Comparison of ENCODE assay signal across 8 cellular contexts in the genomic region with DNA sequence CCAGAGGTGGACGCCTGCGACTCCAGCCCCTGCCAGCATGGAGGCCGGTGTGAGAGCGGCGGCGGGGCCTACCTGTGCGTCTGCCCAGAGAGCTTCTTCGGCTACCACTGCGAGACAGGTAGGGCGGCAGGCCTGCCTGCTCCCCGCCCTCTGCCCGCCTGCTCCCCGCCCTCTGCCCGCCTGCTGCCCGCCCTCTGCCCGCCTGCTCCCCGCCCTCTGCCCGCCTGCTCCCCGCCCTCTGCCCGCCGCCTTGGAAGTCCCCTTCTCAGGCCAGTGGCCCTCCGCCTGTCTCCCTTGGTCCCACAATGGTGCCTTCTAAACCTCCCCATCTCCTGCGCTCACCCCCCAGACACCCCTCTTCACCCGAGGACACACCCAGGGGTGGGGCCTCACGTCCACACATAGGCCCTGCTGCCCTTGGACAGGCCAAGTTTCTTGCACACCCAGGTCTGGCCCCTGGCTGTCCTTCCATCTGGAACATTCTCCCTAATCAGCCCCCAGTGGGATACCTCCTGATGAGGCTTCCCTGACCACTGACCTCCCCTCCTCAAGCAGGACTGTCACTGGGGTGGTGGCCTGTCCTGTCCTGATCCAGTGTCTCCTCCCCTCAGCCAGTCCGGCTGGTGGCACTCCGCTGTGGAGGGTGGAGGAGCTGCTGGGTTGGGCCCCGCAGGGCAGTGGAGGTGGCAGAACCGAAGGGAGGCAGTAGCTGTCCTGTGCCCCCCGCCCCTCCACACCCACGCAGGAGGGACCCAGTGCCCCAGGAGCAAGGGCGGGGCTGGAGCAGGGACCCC. TPM values are rescaled to one million over a fixed set of nuclear protein-coding genes. Genes with fewer than 3 reads are reported as not detected.
DNase-seq lines count a peak whose midpoint lies in the region; ATAC-seq, FAIRE-seq and TF ChIP-seq lines count a peak whose summit lies in the region.

No MANE protein-coding gene starts in this region.

- DNase-seq in CD4-positive, CD25-positive, alpha-beta regulatory T cell: peak; percentile 30 to 37 (median 33)
- DNase-seq in NCI-H510A treated with DMSO at 0.1 percent for 48 hours (lab: John Stamatoyannopoulos, UW) (peak; percentile 79), left lung (peak; percentile 70 to 86), RCC 7860 (ENCODE audit: low spot score) (no peak)
- DNase-seq in activated naive CD4-positive, alpha-beta T cell treated with anti-CD3 and anti-CD28 coated beads for 36 hours: peak; percentile 55
- DNase-seq in stimulated activated naive CD4-positive, alpha-beta T cell (lab: John Stamatoyannopoulos, UW): peak; percentile 20 to 47 (median 39)

- peak overlapping the region in 3 of 4 donors; percentile 35 to 84 (median 38) for H3K4me3 Mint-ChIP-seq in CD4-positive, CD25-positive, alpha-beta regulatory T cell
- peak overlapping the region; percentile 29 for H3K4me3 Mint-ChIP-seq in activated naive CD4-positive, alpha-beta T cell treated with anti-CD3 and anti-CD28 coated beads for 36 hours

- no peaks in the 10 kb centered on the region for H3K36me3 ChIP-seq in CD4-positive, CD25-positive, alpha-beta regulatory T cell (ENCODE audit: control insufficient read depth, insufficient read depth, low read length)
- peaks cover 0 to 22% of the 10 kb centered on the region in 2 donors for H3K36me3 ChIP-seq in left lung

- peaks cover 3% of the 10 kb centered on the region for H3K4me1 ChIP-seq in CD4-positive, CD25-positive, alpha-beta regulatory T cell (ENCODE audit: control insufficient read depth, insufficient read depth, low read length, poor library complexity, severe bottlenecking)
- H3K4me1 ChIP-seq in left lung: peaks cover 0 to 2% of the 10 kb centered on the region in 2 donors

- no peak for FAIRE-seq in RCC 7860 (lab: Jason Lieb, UNC)

- no peak overlapping the region for H3K27ac Mint-ChIP-seq in CD4-positive, CD25-positive, alpha-beta regulatory T cell
- no peak overlapping the region for H3K27ac Mint-ChIP-seq in activated naive CD4-positive, alpha-beta T cell treated with anti-CD3 and anti-CD28 coated beads for 36 hours

- H3K9me3 Mint-ChIP-seq in CD4-positive, CD25-positive, alpha-beta regulatory T cell: peaks cover 0 to 1% (median 0%) of the 10 kb centered on the region in 7 donors
- H3K9me3 Mint-ChIP-seq in activated naive CD4-positive, alpha-beta T cell treated with anti-CD3 and anti-CD28 coated beads for 36 hours: no peaks in the 10 kb centered on the region

- peak; percentile 54 to 70 for ATAC-seq in CD4-positive, CD25-positive, alpha-beta regulatory T cell (ENCODE audit: low read depth in 2 of 2)
- ATAC-seq in left lung: peak; percentile 91
- no peak for ATAC-seq in GM21717 (IDR thresholded peaks at IDR 0.05; ENCODE audit: unreplicated experiment)
- no peak for ATAC-seq in GM21786 (IDR thresholded peaks at IDR 0.05; ENCODE audit: unreplicated experiment)

- H3K27me3 ChIP-seq in CD4-positive, CD25-positive, alpha-beta regulatory T cell (ENCODE audit: control insufficient read depth, insufficient read depth, low read length): no peaks in the 10 kb centered on the region
- H3K27me3 ChIP-seq in left lung: peaks cover 0 to 11% of the 10 kb centered on the region in 2 donors

- H3K27me3 Mint-ChIP-seq in CD4-positive, CD25-positive, alpha-beta regulatory T cell: peaks cover 4% of the 10 kb centered on the region
- no peaks in the 10 kb centered on the region for H3K27me3 Mint-ChIP-seq in activated naive CD4-positive, alpha-beta T cell treated with anti-CD3 and anti-CD28 coated beads for 36 hours (ENCODE audit: low read depth)

- no peaks in the 10 kb centered on the region for H3K36me3 Mint-ChIP-seq in CD4-positive, CD25-positive, alpha-beta regulatory T cell
- no peaks in the 10 kb centered on the region for H3K36me3 Mint-ChIP-seq in activated naive CD4-positive, alpha-beta T cell treated with anti-CD3 and anti-CD28 coated beads for 36 hours (ENCODE audit: low read depth)

- no peak overlapping the region for H3K4me3 ChIP-seq in CD4-positive, CD25-positive, alpha-beta regulatory T cell (ENCODE audit: low read depth, low read length)
- H3K4me3 ChIP-seq in left lung: peak overlapping the region in 1 of 2 donors; percentile 11

- peaks cover 0 to 6% (median 0%) of the 10 kb centered on the region in 4 donors for H3K4me1 Mint-ChIP-seq in CD4-positive, CD25-positive, alpha-beta regulatory T cell
- no peaks in the 10 kb centered on the region for H3K4me1 Mint-ChIP-seq in activated naive CD4-positive, alpha-beta T cell treated with anti-CD3 and anti-CD28 coated beads for 36 hours (ENCODE audit: low read depth)

- H3K27ac ChIP-seq in CD4-positive, CD25-positive, alpha-beta regulatory T cell (ENCODE audit: insufficient read depth, low read length, poor library complexity, severe bottlenecking): no peak overlapping the region
- H3K27ac ChIP-seq in left lung: no peak overlapping the region

- CTCF ChIA-PET in activated naive CD4-positive, alpha-beta T cell treated with anti-CD3 and anti-CD28 coated beads for 36 hours (lab: Charles Lee): no interaction called here

- no peak for TF ChIP-seq CTCF in left lung (IDR thresholded peaks at IDR 0.05)

- intact Hi-C loops in activated naive CD4-positive, alpha-beta T cell treated with anti-CD3 and anti-CD28 coated beads for 36 hours (cut with micrococcal nuclease): no loop called here
- intact Hi-C loops in left lung (cut with DNase I): no loop called here

- no peaks in the 10 kb centered on the region for H3K9me3 ChIP-seq in CD4-positive, CD25-positive, alpha-beta regulatory T cell (ENCODE audit: control insufficient read depth in 2 of 2, low read length in 2 of 2)
- no peaks in the 10 kb centered on the region for H3K9me3 ChIP-seq in left lung

RNA-seq across cellular contexts. Expression of a gene that starts 37.9 kb away (rescaled TPM):
- 105 TPM for total RNA-seq in CD4-positive, CD25-positive, alpha-beta regulatory T cell
- polyA plus RNA-seq in CD4-positive, CD25-positive, alpha-beta regulatory T cell: 10 to 100 TPM; 50.0 to 75.7 (median 62.2) TPM
- 10 to 100 TPM; 35.0 to 38.6 TPM for total RNA-seq in activated naive CD4-positive, alpha-beta T cell treated with anti-CD3 and anti-CD28 coated beads for 36 hours
- 10 to 100 TPM; 24.9 to 26.7 TPM for total RNA-seq in left lung

Comparison
In these comparisons a context has a peak if more than half of its experiments do, and no peak if none do; other contexts are left out.
1. ATAC-seq: peak in CD4-positive, CD25-positive, alpha-beta regulatory T cell (2 of 2) and left lung (single experiment); none in GM21717 (single experiment) and GM21786 (single experiment).